29 cellular contexts compared by ENCODE assay signal in the genomic region with DNA sequence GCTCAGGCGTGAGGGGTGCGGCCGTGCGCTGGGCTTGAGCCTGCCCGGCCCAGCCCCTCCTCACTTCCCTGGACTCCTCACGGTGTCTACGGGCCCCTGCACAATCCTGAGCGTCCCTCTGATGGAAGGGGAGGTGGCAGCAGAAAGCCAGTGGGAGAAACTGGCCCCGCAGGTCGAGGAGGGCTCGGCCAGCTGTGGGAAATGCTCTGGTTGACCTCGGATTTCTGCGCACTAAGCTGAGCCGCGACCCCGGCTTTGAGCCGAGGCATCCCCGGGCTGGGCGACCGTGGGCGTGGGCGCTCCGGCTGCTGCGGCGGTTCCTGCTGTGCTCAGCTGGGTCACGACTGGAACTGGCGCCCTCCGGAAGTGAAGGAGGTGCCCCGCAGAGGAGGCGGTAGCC.
"Had no signal": no experiment of that assay in that cellular context is flagged by ENCODE, and none has a peak within 500 bp of the region (broad histone marks: within the 10 kb centered on the region; RNA-seq: fewer than 3 reads in every experiment).

No MANE protein-coding gene starts in this region.

- H3K9me3 ChIP-seq: colonic mucosa, gastrocnemius medialis, prostate gland, thyroid gland had no signal

- H3K27me3 ChIP-seq: colonic mucosa, gastrocnemius medialis, hepatocyte, right atrium auricular region, suprapubic skin, thyroid gland, vagina had no signal

- ATAC-seq: esophagus mucosa; gastrocnemius medialis; left lobe of liver; mucosa of descending colon; natural killer cell treated with Interleukin-12 subunit alpha and Interleukin-12 subunit beta and Interleukin-15 and Interleukin-18, amount 100 ng/mL, for 72 hours; sciatic nerve; stimulated activated naive CD8-positive, alpha-beta T cell treated with anti-CD3 and anti-CD28 coated beads, Interleukin-15, amount 100 ng/mL, for 72 hours had no signal

- H3K4me1 ChIP-seq: colonic mucosa, gastrocnemius medialis, prostate gland, right atrium auricular region, suprapubic skin, thyroid gland, vagina had no signal

- H3K36me3 ChIP-seq: colonic mucosa, gastrocnemius medialis, prostate gland, right atrium auricular region, suprapubic skin, thyroid gland, vagina had no signal

- H3K27ac ChIP-seq: colonic mucosa, epithelial cell of prostate, gastrocnemius medialis, hepatocyte, prostate gland, right atrium auricular region, suprapubic skin, thyroid gland, vagina had no signal

- H3K4me2 ChIP-seq: hepatocyte, smooth muscle cell had no signal

- H3K4me3 ChIP-seq: colonic mucosa, gastrocnemius medialis, hepatocyte, mucosa of descending colon, prostate gland, right atrium auricular region, smooth muscle cell, suprapubic skin, thyroid gland, vagina had no signal

- H2AFZ ChIP-seq: hepatocyte had no signal

- DNase-seq: colonic mucosa; effector CD8-positive, alpha-beta T cell; endodermal cell; foreskin fibroblast; gastrocnemius medialis; head of caudate nucleus; islet precursor cell; mesenchymal stem cell; naive B cell; stimulated activated CD4-positive, alpha-beta T cell treated with anti-CD3 and anti-CD28 coated beads, Interleukin-12 subunit alpha, Interleukin-12 subunit beta, amount 100 ng/mL, for 4 hours; stimulated activated CD4-positive, alpha-beta T cell treated with anti-CD3 and anti-CD28 coated beads, Interleukin-1b, Interleukin-23, amount 100 ng/mL, for 48 hours; stimulated activated CD4-positive, alpha-beta T cell treated with anti-CD3 and anti-CD28 coated beads, Interleukin-4, amount 100 ng/mL, for 1 hour; stimulated activated CD8-positive, alpha-beta memory T cell treated with anti-CD3 and anti-CD28 coated beads, Interleukin-4, amount 100 ng/mL, for 48 hours; stimulated activated naive CD4-positive, alpha-beta T cell; stimulated activated naive CD8-positive, alpha-beta T cell treated with anti-CD3 and anti-CD28 coated beads, Interleukin-15, amount 100 ng/mL, for 72 hours; thyroid gland; trophoblast cell had no signal
